Comparison of ENCODE assay signal across 8 cellular contexts in the genomic region with DNA sequence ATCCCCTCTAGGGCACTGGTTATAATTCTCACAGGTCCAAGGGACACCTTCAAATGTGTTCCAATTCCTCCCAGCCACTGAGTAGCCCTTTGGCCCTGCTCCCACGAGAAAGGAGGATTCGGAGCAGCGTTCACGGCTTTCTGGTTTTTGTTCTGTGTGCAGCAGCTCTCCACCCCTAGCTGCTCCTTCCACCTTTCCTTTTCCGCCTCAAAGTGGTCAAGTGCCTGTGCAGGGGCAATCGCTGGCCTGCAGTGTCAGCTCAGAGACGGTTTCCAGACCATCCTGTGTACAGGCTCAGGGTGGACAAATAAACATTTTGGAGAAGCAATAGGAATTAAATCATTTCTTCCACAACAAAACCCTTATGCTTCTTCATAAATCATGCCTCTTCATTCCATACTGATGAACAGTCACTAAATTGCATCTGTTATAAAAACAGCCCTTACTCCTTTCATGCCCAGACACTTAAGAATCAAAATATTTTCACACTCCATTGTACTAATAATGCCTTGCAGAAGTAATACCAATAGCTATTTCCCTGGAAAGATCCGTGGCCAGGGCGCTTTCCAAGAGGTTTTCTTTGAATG. TPM values are rescaled to one million over a fixed set of nuclear protein-coding genes. Genes with fewer than 3 reads are reported as not detected.
DNase-seq lines count a peak whose midpoint lies in the region; TF ChIP-seq lines count a peak whose summit lies in the region.

No MANE protein-coding gene starts in this region.

- H3K4me1 ChIP-seq in Peyer's patch: peaks cover 0 to 11% (median 0%) of the 10 kb centered on the region in 4 donors
- peaks cover 0 to 21% (median 17%) of the 10 kb centered on the region in 4 donors for H3K4me1 ChIP-seq in sigmoid colon

- TF ChIP-seq EP300 in sigmoid colon (IDR thresholded peaks at IDR 0.05): no peak

- H3K27me3 ChIP-seq in Peyer's patch (no peaks in the 10 kb centered on the region), sigmoid colon (no peaks in the 10 kb centered on the region)

- H3K4me3 ChIP-seq in GM12875 (ENCODE audit: low read depth, low read length): peak overlapping the region; percentile 62
- H3K4me3 ChIP-seq in Peyer's patch: peak overlapping the region in 3 of 4 donors; percentile 35 to 73 (median 71)
- H3K4me3 ChIP-seq in sigmoid colon: peak overlapping the region; percentile 43 to 71 (median 56)

- DNase-seq in Peyer's patch: no peak
- DNase-seq in fibroblast of peridontal ligament (ENCODE audit: extremely low read depth): peak; percentile 19
- DNase-seq in sigmoid colon: no peak
- no peak for DNase-seq in mucosa of gallbladder (ENCODE audit: low spot score)
- no peak for DNase-seq in NCI-H128 (lab: John Stamatoyannopoulos, UW; ENCODE audit: unreplicated experiment)
- no peak for DNase-seq in DMS114 treated with DMSO at 0.1 percent for 48 hours (lab: John Stamatoyannopoulos, UW; ENCODE audit: unreplicated experiment)
- no peak for DNase-seq in NOMO-1 treated with DMSO at 0.1 percent for 48 hours (lab: John Stamatoyannopoulos, UW; ENCODE audit: unreplicated experiment)

- H3K36me3 ChIP-seq in Peyer's patch: no peaks in the 10 kb centered on the region
- no peaks in the 10 kb centered on the region for H3K36me3 ChIP-seq in sigmoid colon

- no peaks in the 10 kb centered on the region for H3K9me3 ChIP-seq in Peyer's patch
- H3K9me3 ChIP-seq in sigmoid colon: no peaks in the 10 kb centered on the region

- H3K27ac ChIP-seq in Peyer's patch (no peak overlapping the region), sigmoid colon (no peak overlapping the region)

- no peak for TF ChIP-seq POLR2A in Peyer's patch (IDR thresholded peaks at IDR 0.05)
- TF ChIP-seq POLR2A in sigmoid colon (IDR thresholded peaks at IDR 0.05): no peak

- intact Hi-C loops in sigmoid colon (cut with DNase I): loop anchor here (5.0 kb wide), 1 partner anchor 93 kb away; no protein-coding TSS in a partner anchor

- TF ChIP-seq CTCF in GM12875 (IDR thresholded peaks at IDR 0.05; ENCODE audit: borderline replicate concordance, insufficient read depth, low read depth, low read length) (no peak), Peyer's patch (IDR thresholded peaks at IDR 0.05) (no peak), sigmoid colon (IDR thresholded peaks at IDR 0.05) (no peak)

- 19 to 54% methylated on average over 9 of the region's 9 CpGs for WGBS in sigmoid colon, 2 donors

RNA-seq across cellular contexts. Expression of a gene that starts 1.1 kb away (rescaled TPM):
- total RNA-seq in Peyer's patch (1 to 10 TPM; 1.6 to 5.0 (median 3.3) TPM), sigmoid colon (1 to 10 TPM; 1.1 to 3.0 (median 1.2) TPM), mucosa of gallbladder (5.7 TPM)
- under 1 TPM; under 0.01 to 0.90 (median 0.23) TPM for polyA plus RNA-seq in sigmoid colon

RNA-seq across cellular contexts. Expression of a gene that starts 55.8 kb away (rescaled TPM):
- 10 to 100 TPM in 3 of 4 donors, 1 to 10 TPM in 1; 7.7 to 25.6 (median 13.6) TPM for total RNA-seq in Peyer's patch
- 10 to 100 TPM; 11.8 to 27.7 (median 17.0) TPM for total RNA-seq in sigmoid colon
- polyA plus RNA-seq in sigmoid colon: 1 to 10 TPM in 1 of 3 donors, under 1 TPM in 1, not detected in 1; 0.92 to 1.9 TPM
- 9.0 TPM for total RNA-seq in mucosa of gallbladder
